1 cellular context compared by ENCODE assay signal in the genomic region with DNA sequence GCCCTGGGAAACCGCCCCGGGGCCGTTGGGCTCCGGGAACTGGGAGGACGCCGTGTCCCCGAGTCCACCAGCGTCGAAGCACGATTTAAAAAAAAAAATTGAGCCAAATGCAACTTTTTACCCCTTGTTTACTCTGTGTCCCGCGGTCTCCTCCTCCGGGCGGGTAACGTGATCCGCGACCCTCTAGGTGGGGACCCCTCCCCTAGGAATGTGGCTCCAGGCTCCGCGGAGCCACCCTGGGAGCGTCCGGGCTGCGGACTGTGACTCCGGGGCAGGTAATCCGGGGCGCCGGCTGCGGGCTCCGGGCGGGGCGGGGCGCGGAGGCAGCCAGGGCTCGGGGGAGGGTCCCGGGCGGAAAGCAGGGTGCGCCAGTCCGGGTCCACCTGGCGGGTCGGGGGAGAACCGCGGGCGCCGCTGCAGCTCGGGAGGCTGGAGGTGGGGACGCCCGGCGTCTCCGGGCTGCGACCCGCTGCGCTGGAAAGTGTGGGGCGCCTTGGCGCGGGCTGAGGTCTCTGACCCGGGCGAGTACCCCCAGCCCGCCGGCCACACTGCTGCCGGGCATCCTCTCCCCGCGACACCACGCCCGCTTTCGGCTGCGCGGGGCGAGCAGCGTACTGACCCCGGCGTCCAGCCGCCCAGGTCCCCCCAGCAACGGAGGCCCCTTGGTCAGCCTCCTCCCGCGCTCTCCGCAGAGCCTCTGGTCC.
A peak's percentile ranks its signal among the peaks of the same experiment; 100 is the strongest.
TF ChIP-seq lines count a peak whose summit lies in the region.

No MANE protein-coding gene starts in this region.

TF ChIP-seq in HepG2, 621 proteins besides CTCF, POLR2A, EP300 and RAD21 (continued from another document and continues in another):
- TF ChIP-seq ZNF407 (CRISPR knock-in tag; IDR thresholded peaks at IDR 0.05; ENCODE audit: not compliant biosample characterization) (no peak), ZNF451 (CRISPR knock-in tag; IDR thresholded peaks at IDR 0.05) (no peak), ZBTB38 (CRISPR knock-in tag; IDR thresholded peaks at IDR 0.05) (no peak), SNAPC2 (CRISPR knock-in tag; IDR thresholded peaks at IDR 0.05) (no peak), CC2D1A (CRISPR knock-in tag; IDR thresholded peaks at IDR 0.05) (no peak), ZBTB33 (CRISPR knock-in tag; IDR thresholded peaks at IDR 0.05) (no peak), ZSCAN22 (CRISPR knock-in tag; IDR thresholded peaks at IDR 0.05) (no peak), SMAD1 (CRISPR knock-in tag; IDR thresholded peaks at IDR 0.05; ENCODE audit: borderline replicate concordance, low read depth) (no peak; the same call in 1 of the 2 replicates), CEBPG (CRISPR knock-in tag; IDR thresholded peaks at IDR 0.05) (no peak), ELF4 (CRISPR knock-in tag; IDR thresholded peaks at IDR 0.05; ENCODE audit: borderline replicate concordance) (peak; percentile 55; the same call in 1 of the 2 replicates), ZBTB49 (CRISPR knock-in tag; IDR thresholded peaks at IDR 0.05; ENCODE audit: borderline replicate concordance) (no peak), PPARG (CRISPR knock-in tag; conservative IDR thresholded peaks at IDR 0.05) (no peak), SAP130 (CRISPR knock-in tag; IDR thresholded peaks at IDR 0.05; ENCODE audit: low read depth) (peak; percentile 60), ZMYM2 (CRISPR knock-in tag; IDR thresholded peaks at IDR 0.05) (no peak), CREBL2 (CRISPR knock-in tag; IDR thresholded peaks at IDR 0.05; ENCODE audit: borderline replicate concordance) (no peak), ZNF264 (CRISPR knock-in tag; IDR thresholded peaks at IDR 0.05) (no peak; the same call in 1 of the 2 replicates), MAFG (CRISPR knock-in tag; IDR thresholded peaks at IDR 0.05) (no peak), ZNF160 (CRISPR knock-in tag; IDR thresholded peaks at IDR 0.05) (no peak; the same call in 1 of the 2 replicates), ZNF816 (CRISPR knock-in tag; IDR thresholded peaks at IDR 0.05; ENCODE audit: borderline replicate concordance) (no peak), NR3C1 (CRISPR knock-in tag; IDR thresholded peaks at IDR 0.05) (no peak), RFX5 (IDR thresholded peaks at IDR 0.05; ENCODE audit: low read depth, low read length) (no peak), YY1 (IDR thresholded peaks at IDR 0.05; ENCODE audit: insufficient read depth, insufficient replicate concordance, low read depth, low read length) (no peak), CBX5 (CRISPR knock-in tag; IDR thresholded peaks at IDR 0.05; ENCODE audit: borderline replicate concordance) (no peak; the same call in 1 of the 2 replicates), ZNF629 (CRISPR knock-in tag; conservative IDR thresholded peaks at IDR 0.05) (0 out of 2 replicates have a peak, but pooled peaks have one; percentile 4), FOXK1 (CRISPR knock-in tag; IDR thresholded peaks at IDR 0.05; ENCODE audit: borderline replicate concordance, low read depth) (no peak), HIVEP1 (CRISPR knock-in tag; IDR thresholded peaks at IDR 0.05) (no peak), MAFF (IDR thresholded peaks at IDR 0.05; ENCODE audit: low read depth, low read length) (no peak), MED8 (CRISPR knock-in tag; IDR thresholded peaks at IDR 0.05; ENCODE audit: insufficient replicate concordance) (no peak), ZFP1 (CRISPR knock-in tag; IDR thresholded peaks at IDR 0.05) (no peak; the same call in 1 of the 2 replicates), ZNF639 (CRISPR knock-in tag; conservative IDR thresholded peaks at IDR 0.05) (no peak; the same call in 1 of the 2 replicates), LCORL (IDR thresholded peaks at IDR 0.05) (no peak), LCORL (CRISPR knock-in tag; IDR thresholded peaks at IDR 0.05) (0 out of 2 replicates have a peak, but pooled peaks have one; percentile 17), BRD4 (CRISPR knock-in tag; IDR thresholded peaks at IDR 0.05) (peak; percentile 9; the same call in 1 of the 2 replicates), U2AF1 (optimal IDR thresholded peaks at IDR 0.05; ENCODE audit: low read depth, low read length) (no peak), DNMT3B (CRISPR knock-in tag; conservative IDR thresholded peaks at IDR 0.05) (no peak), CAMTA2 (CRISPR knock-in tag; IDR thresholded peaks at IDR 0.05; ENCODE audit: borderline replicate concordance) (no peak; the same call in 1 of the 2 replicates), SALL1 (CRISPR knock-in tag; IDR thresholded peaks at IDR 0.05) (peak; percentile 67), ZKSCAN8 (CRISPR knock-in tag; IDR thresholded peaks at IDR 0.05; ENCODE audit: borderline replicate concordance) (no peak), AKAP8 (CRISPR knock-in tag; IDR thresholded peaks at IDR 0.05) (no peak), ZNF382 (CRISPR knock-in tag; IDR thresholded peaks at IDR 0.05; ENCODE audit: borderline replicate concordance) (no peak), ZNF577 (CRISPR knock-in tag; IDR thresholded peaks at IDR 0.05; ENCODE audit: borderline replicate concordance, low read depth) (no peak), KLF16 (CRISPR knock-in tag; IDR thresholded peaks at IDR 0.05) (no peak), TBP (CRISPR knock-in tag; IDR thresholded peaks at IDR 0.05) (no peak), RNF2 (conservative IDR thresholded peaks at IDR 0.05; ENCODE audit: low read depth) (no peak)
- TF ChIP-seq, protein P1, sequence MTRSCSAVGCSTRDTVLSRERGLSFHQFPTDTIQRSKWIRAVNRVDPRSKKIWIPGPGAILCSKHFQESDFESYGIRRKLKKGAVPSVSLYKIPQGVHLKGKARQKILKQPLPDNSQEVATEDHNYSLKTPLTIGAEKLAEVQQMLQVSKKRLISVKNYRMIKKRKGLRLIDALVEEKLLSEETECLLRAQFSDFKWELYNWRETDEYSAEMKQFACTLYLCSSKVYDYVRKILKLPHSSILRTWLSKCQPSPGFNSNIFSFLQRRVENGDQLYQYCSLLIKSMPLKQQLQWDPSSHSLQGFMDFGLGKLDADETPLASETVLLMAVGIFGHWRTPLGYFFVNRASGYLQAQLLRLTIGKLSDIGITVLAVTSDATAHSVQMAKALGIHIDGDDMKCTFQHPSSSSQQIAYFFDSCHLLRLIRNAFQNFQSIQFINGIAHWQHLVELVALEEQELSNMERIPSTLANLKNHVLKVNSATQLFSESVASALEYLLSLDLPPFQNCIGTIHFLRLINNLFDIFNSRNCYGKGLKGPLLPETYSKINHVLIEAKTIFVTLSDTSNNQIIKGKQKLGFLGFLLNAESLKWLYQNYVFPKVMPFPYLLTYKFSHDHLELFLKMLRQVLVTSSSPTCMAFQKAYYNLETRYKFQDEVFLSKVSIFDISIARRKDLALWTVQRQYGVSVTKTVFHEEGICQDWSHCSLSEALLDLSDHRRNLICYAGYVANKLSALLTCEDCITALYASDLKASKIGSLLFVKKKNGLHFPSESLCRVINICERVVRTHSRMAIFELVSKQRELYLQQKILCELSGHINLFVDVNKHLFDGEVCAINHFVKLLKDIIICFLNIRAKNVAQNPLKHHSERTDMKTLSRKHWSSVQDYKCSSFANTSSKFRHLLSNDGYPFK (CRISPR knock-in tag; IDR thresholded peaks at IDR 0.05; ENCODE audit: borderline replicate concordance) = peak; percentile 23; the same call in 1 of the 2 replicates
- TF ChIP-seq, protein P2, sequence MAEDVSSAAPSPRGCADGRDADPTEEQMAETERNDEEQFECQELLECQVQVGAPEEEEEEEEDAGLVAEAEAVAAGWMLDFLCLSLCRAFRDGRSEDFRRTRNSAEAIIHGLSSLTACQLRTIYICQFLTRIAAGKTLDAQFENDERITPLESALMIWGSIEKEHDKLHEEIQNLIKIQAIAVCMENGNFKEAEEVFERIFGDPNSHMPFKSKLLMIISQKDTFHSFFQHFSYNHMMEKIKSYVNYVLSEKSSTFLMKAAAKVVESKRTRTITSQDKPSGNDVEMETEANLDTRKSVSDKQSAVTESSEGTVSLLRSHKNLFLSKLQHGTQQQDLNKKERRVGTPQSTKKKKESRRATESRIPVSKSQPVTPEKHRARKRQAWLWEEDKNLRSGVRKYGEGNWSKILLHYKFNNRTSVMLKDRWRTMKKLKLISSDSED (CRISPR knock-in tag; IDR thresholded peaks at IDR 0.05) = no peak
